ENCODE assay signal across 1 cellular context in the genomic region with DNA sequence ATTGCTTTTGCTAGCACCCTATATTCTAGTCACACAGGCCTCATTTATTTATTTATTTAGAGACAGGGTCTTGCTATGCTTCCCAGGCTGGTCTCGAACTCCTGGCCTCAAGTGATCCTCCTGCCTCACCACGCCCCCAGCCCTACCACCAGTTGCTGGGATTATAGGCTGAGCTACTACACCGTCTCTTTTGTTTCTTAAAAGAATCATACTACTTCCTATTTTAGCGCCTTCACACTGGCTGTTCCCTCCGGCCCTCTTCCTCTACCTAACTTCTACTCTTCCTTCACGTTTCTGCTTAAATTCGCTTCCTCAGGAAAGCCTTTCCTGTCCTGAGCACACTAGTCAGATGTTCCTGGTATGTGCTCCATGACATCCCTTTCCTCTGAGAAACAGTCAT.
TF ChIP-seq lines count a peak whose summit lies in the region.

No MANE protein-coding gene starts in this region.

TF ChIP-seq in K562, 482 proteins besides CTCF, POLR2A, EP300 and RAD21:
- TF ChIP-seq CTCFL (IDR thresholded peaks at IDR 0.05; ENCODE audit: borderline replicate concordance, insufficient read depth, low read depth, low read length, poor library complexity, severe bottlenecking) (no peak), ZBTB33 (CRISPR knock-in tag; IDR thresholded peaks at IDR 0.05) (peak; percentile 80)
